In genomic region chr16:66364959-66365306, GRCh38 we compare ENCODE assay signal across 19 cellular contexts. TPM values are rescaled to one million over a fixed set of nuclear protein-coding genes. Genes with fewer than 3 reads are reported as not detected.
A peak's percentile ranks its signal among the peaks of the same experiment; 100 is the strongest.
DNase-seq lines count a peak whose midpoint lies in the region; ATAC-seq, FAIRE-seq and TF ChIP-seq lines count a peak whose summit lies in the region.
"Had no signal": no experiment of that assay in that cellular context is flagged by ENCODE, and none has a peak within 500 bp of the region (broad histone marks: within the 10 kb centered on the region; RNA-seq: fewer than 3 reads in every experiment).

No MANE protein-coding gene starts in this region.

- peak overlapping the region; percentile 8 for H3K18ac ChIP-seq in trophoblast cell (ENCODE audit: low read length)

- no peak overlapping the region for H2AFZ ChIP-seq in trophoblast cell (ENCODE audit: insufficient read depth, low read length, poor library complexity)

- H3K4ac ChIP-seq in trophoblast cell (ENCODE audit: low read depth, low read length): no peak overlapping the region

- H4K91ac ChIP-seq in trophoblast cell (ENCODE audit: low read depth, low read length): peak overlapping the region; percentile 56

- DNase-seq in A549 (ENCODE audit: low read depth in 1 of 2, low spot score in 1 of 2) (no peak), RWPE2 (ENCODE audit: low spot score) (no peak), foreskin keratinocyte (peak in 1 of 2 donors; percentile 58), trophoblast cell (peak in 1 of 2 donors; percentile 44), coronary artery (ENCODE audit: low spot score) (no peak), osteocyte (ENCODE audit: extremely low spot score, unreplicated experiment) (no peak)
- DNase-seq: activated CD4-positive, CD25-positive, alpha-beta regulatory T cell; effector CD4-positive, alpha-beta T cell; HFFc6; MV-4-11; naive B cell; NCI-H2081; NCI-H510A treated with DMSO at 0.1 percent for 48 hours had no signal

- H3K27ac ChIP-seq in A549 (peak overlapping the region; percentile 15 to 73; a peak in 2 of 6 replicates), RWPE2 (ENCODE audit: poor library complexity, severe bottlenecking) (no peak overlapping the region), foreskin keratinocyte (no peak overlapping the region), trophoblast cell (ENCODE audit: low read depth, low read length) (no peak overlapping the region), coronary artery (peak overlapping the region in 1 of 2 donors; percentile 68)
- H3K27ac ChIP-seq: SJCRH30, vagina had no signal

- peak overlapping the region; percentile 54 for H2BK120ac ChIP-seq in trophoblast cell (ENCODE audit: insufficient read depth, low read length, poor library complexity)

- peaks cover 18% of the 10 kb centered on the region for H3K4me1 Mint-ChIP-seq in osteocyte (ENCODE audit: unreplicated experiment)

- H3K9ac ChIP-seq in trophoblast cell (ENCODE audit: low read length): no peak overlapping the region

- peaks cover 2% of the 10 kb centered on the region for H3K79me2 ChIP-seq in trophoblast cell (ENCODE audit: control insufficient read depth, insufficient read depth, low read length, poor library complexity)

- peak overlapping the region; percentile 6 for H2AK5ac ChIP-seq in trophoblast cell (ENCODE audit: low read length)

- TF ChIP-seq POLR2A in A549 (IDR thresholded peaks at IDR 0.05; ENCODE audit: low read length): no peak

- H3K4me1 ChIP-seq in A549: peaks cover 18% of the 10 kb centered on the region
- H3K4me1 ChIP-seq in RWPE2 (ENCODE audit: insufficient read depth, poor library complexity, severe bottlenecking): peaks cover 13% of the 10 kb centered on the region
- H3K4me1 ChIP-seq in foreskin keratinocyte: no peaks in the 10 kb centered on the region
- peaks cover 18 to 28% of the 10 kb centered on the region in 2 experiments for H3K4me1 ChIP-seq in trophoblast cell (ENCODE audit: control insufficient read depth in 1 of 2, insufficient read depth in 2 of 2, low read length in 2 of 2)

- ATAC-seq in A549 (no peak), RWPE2 (ENCODE audit: low read depth) (0 out of 3 replicates have a peak, but pooled peaks have one; percentile 26), foreskin keratinocyte (peak; percentile 63), HG03039 (IDR thresholded peaks at IDR 0.05; ENCODE audit: unreplicated experiment) (no peak), HG02798 (IDR thresholded peaks at IDR 0.05; ENCODE audit: poor library complexity, unreplicated experiment) (no peak)
- ATAC-seq: stimulated activated memory B cell treated with anti-CD40 and anti-IgM and Interleukin-4, amounts not matched to agents 10 μg/mL and 1 μg/mL and 100 μg/mL, for 72 hours had no signal

- H3K36me3 Mint-ChIP-seq in osteocyte (ENCODE audit: unreplicated experiment): no peaks in the 10 kb centered on the region
- H3K36me3 Mint-ChIP-seq: stimulated activated memory B cell treated with anti-CD40 and anti-IgM and Interleukin-4, amounts not matched to agents 10 μg/mL and 1 μg/mL and 100 μg/mL, for 72 hours had no signal

- POLR2A ChIA-PET in A549 (lab: Yijun Ruan, JAX): no interaction called here

- H2BK12ac ChIP-seq in trophoblast cell (ENCODE audit: low read length): peak overlapping the region; percentile 21

- TF ChIP-seq EP300 in A549 (IDR thresholded peaks at IDR 0.05): no peak

- H4K8ac ChIP-seq in trophoblast cell (ENCODE audit: low read depth, low read length): peak overlapping the region; percentile 3

- H3K4me2 ChIP-seq in A549 (peak overlapping the region; percentile 49), trophoblast cell (ENCODE audit: low read length) (no peak overlapping the region)

- H3K4me3 Mint-ChIP-seq in osteocyte (ENCODE audit: unreplicated experiment): no peak overlapping the region
- H3K4me3 Mint-ChIP-seq: HFFc6; stimulated activated memory B cell treated with anti-CD40 and anti-IgM and Interleukin-4, amounts not matched to agents 10 μg/mL and 1 μg/mL and 100 μg/mL, for 72 hours had no signal

- no peak for FAIRE-seq in A549 (lab: Jason Lieb, UNC)

- TF ChIP-seq CTCF in A549 (IDR thresholded peaks at IDR 0.05) (no peak), RWPE2 (IDR thresholded peaks at IDR 0.05; ENCODE audit: poor library complexity, severe bottlenecking) (no peak), foreskin keratinocyte (conservative IDR thresholded peaks at IDR 0.05) (no peak), coronary artery (IDR thresholded peaks at IDR 0.05) (no peak), osteocyte (IDR thresholded peaks at IDR 0.05) (no peak)

- no peak overlapping the region for H3K23ac ChIP-seq in trophoblast cell (ENCODE audit: low read length)

- 69% methylated on average over 2 of the region's 2 CpGs for WGBS in A549 (ENCODE audit: missing lambda C conversion rate)
- WGBS in trophoblast cell (ENCODE audit: extremely low coverage, insufficient coverage, insufficient read length): no CpG with 5 or more reads among the region's 2 CpGs

- TF ChIP-seq RAD21 in A549 (conservative IDR thresholded peaks at IDR 0.05 in 1 of 2, IDR thresholded peaks at IDR 0.05 in 1 of 2): no peak

- CTCF ChIA-PET in A549 (lab: Yijun Ruan, JAX): interaction anchor here (1.1 to 7.6 kb wide), 2 partner anchors 7 to 41 kb away, joined by 3 to 90 read pairs; no protein-coding TSS in a partner anchor

- H3K9me3 ChIP-seq in A549 (no peaks in the 10 kb centered on the region), RWPE2 (ENCODE audit: severe bottlenecking) (no peaks in the 10 kb centered on the region), trophoblast cell (ENCODE audit: insufficient read depth, low read depth, low read length) (no peaks in the 10 kb centered on the region)
- H3K9me3 ChIP-seq: SJCRH30, vagina had no signal

- H3K4me3 ChIP-seq in A549 (no peak overlapping the region), RWPE2 (ENCODE audit: severe bottlenecking) (no peak overlapping the region), trophoblast cell (ENCODE audit: low read depth, low read length) (no peak overlapping the region), coronary artery (no peak overlapping the region)
- H3K4me3 ChIP-seq: SJCRH30, vagina had no signal

- peak overlapping the region; percentile 1 for H2BK5ac ChIP-seq in trophoblast cell (ENCODE audit: low read depth, low read length, poor library complexity)

- H3K14ac ChIP-seq in trophoblast cell (ENCODE audit: low read length): peak overlapping the region; percentile 55

- H4K12ac ChIP-seq in trophoblast cell (ENCODE audit: low read depth, low read length): no peak overlapping the region

- H3K36me3 ChIP-seq in RWPE2 (ENCODE audit: low read depth): no peaks in the 10 kb centered on the region
- H3K36me3 ChIP-seq in trophoblast cell (ENCODE audit: control insufficient read depth in 1 of 2, insufficient read depth in 2 of 2, low read length in 2 of 2): no peaks in the 10 kb centered on the region
- H3K36me3 ChIP-seq: SJCRH30, vagina had no signal

- H3K27me3 ChIP-seq in RWPE2 (ENCODE audit: insufficient read depth, poor library complexity, severe bottlenecking) (no peaks in the 10 kb centered on the region), foreskin keratinocyte (peaks cover 12% of the 10 kb centered on the region), trophoblast cell (ENCODE audit: insufficient read depth, low read length) (no peaks in the 10 kb centered on the region)
- H3K27me3 ChIP-seq: vagina had no signal

- peaks cover 28% of the 10 kb centered on the region for H3K27me3 Mint-ChIP-seq in osteocyte (ENCODE audit: unreplicated experiment)

- no peak overlapping the region for H3K27ac Mint-ChIP-seq in osteocyte (ENCODE audit: unreplicated experiment)
- H3K27ac Mint-ChIP-seq: HFFc6; naive B cell; stimulated activated memory B cell treated with anti-CD40 and anti-IgM and Interleukin-4, amounts not matched to agents 10 μg/mL and 1 μg/mL and 100 μg/mL, for 72 hours had no signal

- peaks cover 27% of the 10 kb centered on the region for H3K79me1 ChIP-seq in trophoblast cell (ENCODE audit: low read length)

- no peaks in the 10 kb centered on the region for H3K9me3 Mint-ChIP-seq in osteocyte (ENCODE audit: unreplicated experiment)
- H3K9me3 Mint-ChIP-seq: HFFc6; stimulated activated memory B cell treated with anti-CD40 and anti-IgM and Interleukin-4, amounts not matched to agents 10 μg/mL and 1 μg/mL and 100 μg/mL, for 72 hours had no signal

TF ChIP-seq in A549, 52 proteins besides CTCF, POLR2A, EP300 and RAD21 (continues in another document):
- TF ChIP-seq, protein P1, sequence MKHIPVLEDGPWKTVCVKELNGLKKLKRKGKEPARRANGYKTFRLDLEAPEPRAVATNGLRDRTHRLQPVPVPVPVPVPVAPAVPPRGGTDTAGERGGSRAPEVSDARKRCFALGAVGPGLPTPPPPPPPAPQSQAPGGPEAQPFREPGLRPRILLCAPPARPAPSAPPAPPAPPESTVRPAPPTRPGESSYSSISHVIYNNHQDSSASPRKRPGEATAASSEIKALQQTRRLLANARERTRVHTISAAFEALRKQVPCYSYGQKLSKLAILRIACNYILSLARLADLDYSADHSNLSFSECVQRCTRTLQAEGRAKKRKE (CRISPR knock-in tag; IDR thresholded peaks at IDR 0.05; ENCODE audit: low read depth): no peak

RNA-seq across cellular contexts. Expression of gene CDH5, which starts 1.6 kb away (rescaled TPM):
- polyA plus RNA-seq in A549 (2011; rRNA removed) (0.01 and 0.20 TPM in 2 replicates), A549 (2017; fragmentation: RNase III; extraction: RNeasy Plus Mini Kit Qiagen cat#74134 plus additional on column Dnase treatment) (0.05 TPM in 1 of 3 replicates, not detected in the others), foreskin keratinocyte (0.02 TPM in 1 of 2 replicates, not detected in the other)
- polyA plus RNA-seq in A549 (2012; cell fraction: cytosol; rRNA removed): 0.03 and 0.04 TPM in 2 replicates
- 0.16 and 0.28 TPM in 2 replicates for polyA plus RNA-seq in A549 (2012; cell fraction: nucleus; rRNA removed)
- 0.25 TPM in 1 of 2 replicates, not detected in the other for polyA minus RNA-seq in A549 (2011; rRNA and poly(A)+ RNA removed)
- total RNA-seq in foreskin keratinocyte (0.04 TPM in 1 of 2 replicates, not detected in the other), osteocyte (0.31 TPM in 1 of 2 replicates, not detected in the other)
- 93.1 and 99.2 TPM in 2 replicates for polyA plus RNA-seq in trophoblast cell (2013)
- total RNA-seq: HFFc6; T-helper 2 cell treated with Interferon-gamma antibody and Interleukin-4, amounts not matched to agents 100 ng/mL and 5 ng/mL, for 36 hours had no signal

Comparison
In these comparisons a context has a peak if more than half of its experiments do, and no peak if none do; other contexts are left out.
1. ATAC-seq: peak in RWPE2 (single experiment) and foreskin keratinocyte (single experiment); none in A549 (0 of 2), HG03039 (single experiment) and HG02798 (single experiment).
2. H3K27ac ChIP-seq: peak in A549 (2 of 2); none in RWPE2 (single experiment), foreskin keratinocyte (single experiment) and trophoblast cell (single experiment).